ENCODE assay signal across 21 cellular contexts in the genomic region with DNA sequence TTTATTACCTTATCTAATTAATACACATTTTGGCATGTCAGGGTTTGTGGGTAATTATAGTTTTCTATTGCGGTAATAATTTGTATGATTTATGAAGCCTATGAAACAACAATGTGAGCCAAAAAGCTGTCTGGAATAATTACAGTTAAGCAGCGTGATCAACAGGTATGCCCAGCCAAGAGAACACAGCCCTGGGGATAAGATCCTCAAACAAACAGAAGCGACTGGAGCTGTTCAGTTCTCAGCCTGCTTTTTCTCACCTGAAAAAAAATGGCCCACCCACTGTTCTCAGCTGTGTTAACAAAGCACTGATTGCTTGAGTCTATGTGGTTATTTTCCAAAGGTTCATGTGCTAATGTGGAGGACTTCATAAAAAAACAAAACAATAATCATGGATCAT.
"Had no signal": no experiment of that assay in that cellular context is flagged by ENCODE, and none has a peak within 500 bp of the region (broad histone marks: within the 10 kb centered on the region; RNA-seq: fewer than 3 reads in every experiment).

No MANE protein-coding gene starts in this region.

- H3K27ac ChIP-seq: hepatocyte, left ventricle myocardium inferior, lower lobe of right lung, neural progenitor cell, ovary, suprapubic skin, thyroid gland had no signal

- H3K27me3 ChIP-seq: hepatocyte, ovary, suprapubic skin, thyroid gland had no signal

- H3K36me3 ChIP-seq: left ventricle myocardium inferior, lower lobe of right lung, neural progenitor cell, ovary, suprapubic skin, thyroid gland had no signal

- ATAC-seq: left cardiac atrium; lower lobe of right lung; natural killer cell treated with Interleukin-12 subunit alpha and Interleukin-12 subunit beta and Interleukin-15 and Interleukin-18, amount 100 ng/mL, for 72 hours; right cardiac atrium had no signal

- H3K9me3 ChIP-seq: left ventricle myocardium inferior, lower lobe of right lung, ovary, suprapubic skin, thyroid gland had no signal

- DNase-seq: dermis blood vessel endothelial cell; erythroblast; foreskin melanocyte; head of caudate nucleus; kidney; left cardiac atrium; left ventricle myocardium inferior; lower lobe of right lung; mesenchymal stem cell; midbrain; nucleus accumbens; ovary; right cardiac atrium; small intestine; stimulated activated CD4-positive, alpha-beta T cell treated with anti-CD3 and anti-CD28 coated beads, Interleukin-2, amount 100 ng/mL, for 48 hours; stimulated activated naive CD4-positive, alpha-beta T cell treated with Interleukin-2 at 50 U/mL for 16 hours; thyroid gland had no signal

- H3K4me3 ChIP-seq: hepatocyte, left ventricle myocardium inferior, lower lobe of right lung, neural progenitor cell, ovary, suprapubic skin, thyroid gland had no signal
